Comparison of ENCODE assay signal across 20 cellular contexts in genomic region chrX:129792586-129793291, GRCh38. TPM values are rescaled to one million over a fixed set of nuclear protein-coding genes. Genes with fewer than 3 reads are reported as not detected.
"Had no signal": no experiment of that assay in that cellular context is flagged by ENCODE, and none has a peak within 500 bp of the region (broad histone marks: within the 10 kb centered on the region; RNA-seq: fewer than 3 reads in every experiment).

No MANE protein-coding gene starts in this region.

- ATAC-seq: activated naive CD4-positive, alpha-beta T cell treated with anti-CD3 and anti-CD28 coated beads, Interleukin-2, amount 50 U/mL, for 72 hours; activated T-cell treated with anti-CD3 and anti-CD28 coated beads, Interleukin-2, amount 50 U/mL, for 72 hours; body of pancreas; foreskin keratinocyte had no signal

- H3K27ac Mint-ChIP-seq: activated CD4-positive, alpha-beta memory T cell treated with anti-CD3 and anti-CD28 coated beads, Interleukin-2, amount 10 ng/mL, durations not matched to agents 7 days and 5 days; activated T-cell treated with anti-CD3 and anti-CD28 coated beads, Interleukin-2, amount 50 U/mL, for 72 hours; nephron progenitor cell; T-helper 2 cell treated with Interferon-gamma antibody and Interleukin-4, amounts not matched to agents 5 μg/mL and 100 μg/mL, for 36 hours; type B pancreatic cell had no signal

- H3K4me3 Mint-ChIP-seq: activated CD4-positive, alpha-beta memory T cell treated with anti-CD3 and anti-CD28 coated beads, Interleukin-2, amount 10 ng/mL, durations not matched to agents 7 days and 5 days; activated T-cell treated with anti-CD3 and anti-CD28 coated beads, Interleukin-2, amount 50 U/mL, for 72 hours; nephron progenitor cell; T-helper 2 cell treated with Interferon-gamma antibody and Interleukin-4, amounts not matched to agents 5 μg/mL and 100 μg/mL, for 36 hours; type B pancreatic cell had no signal

- H3K36me3 Mint-ChIP-seq: activated naive CD4-positive, alpha-beta T cell treated with anti-CD3 and anti-CD28 coated beads, Interleukin-2, amount 50 U/mL, for 72 hours had no signal

- H3K4me1 Mint-ChIP-seq: nephron progenitor cell had no signal

- H3K27me3 Mint-ChIP-seq: activated CD4-positive, alpha-beta memory T cell treated with anti-CD3 and anti-CD28 coated beads, Interleukin-2, amount 10 ng/mL, durations not matched to agents 7 days and 5 days; type B pancreatic cell had no signal

- H3K9me3 Mint-ChIP-seq: activated CD4-positive, alpha-beta memory T cell treated with anti-CD3 and anti-CD28 coated beads, Interleukin-2, amount 10 ng/mL, durations not matched to agents 7 days and 5 days; activated naive CD4-positive, alpha-beta T cell treated with anti-CD3 and anti-CD28 coated beads, Interleukin-2, amount 50 U/mL, for 72 hours; activated T-cell treated with anti-CD3 and anti-CD28 coated beads, Interleukin-2, amount 50 U/mL, for 72 hours; T-helper 2 cell treated with Interferon-gamma antibody and Interleukin-4, amounts not matched to agents 5 μg/mL and 100 μg/mL, for 36 hours; type B pancreatic cell had no signal

- DNase-seq: activated CD4-positive, alpha-beta memory T cell treated with anti-CD3 and anti-CD28 coated beads, Interleukin-2, amount 10 ng/mL, durations not matched to agents 7 days and 5 days; activated CD4-positive, alpha-beta T cell treated with anti-CD3 and anti-CD28 coated beads for 48 hours; activated CD4-positive, CD25-positive, alpha-beta regulatory T cell; activated effector memory CD4-positive, alpha-beta T cell treated with anti-CD3 and anti-CD28 coated beads, Interleukin-2, amount 50 U/mL, for 16 hours; activated T-cell treated with anti-CD3 and anti-CD28 coated beads, Interleukin-2, amount 50 U/mL, for 72 hours; body of pancreas; foreskin keratinocyte; glutamatergic neuron; hippocampal formation; islet precursor cell; left colon; nephron progenitor cell; posterior cingulate gyrus; stimulated activated CD4-positive, alpha-beta T cell treated with anti-CD3 and anti-CD28 coated beads, Interleukin-4, amount 100 ng/mL, for 1 hour; stomach had no signal

RNA-seq across cellular contexts. Expression of gene SASH3, which starts 13.0 kb away (rescaled TPM):
- total RNA-seq: epithelial cell of proximal tubule, fibroblast of lung, foreskin keratinocyte had no signal

RNA-seq across cellular contexts. Expression of gene XPNPEP2, which starts 54.0 kb away (rescaled TPM):
- total RNA-seq: epithelial cell of proximal tubule, foreskin keratinocyte had no signal
